In genomic region chr6:103800131-103800670, GRCh38 we compare ENCODE assay signal across 14 cellular contexts.
DNase-seq lines count a peak whose midpoint lies in the region; ATAC-seq lines count a peak whose summit lies in the region.
"Had no signal": no experiment of that assay in that cellular context is flagged by ENCODE, and none has a peak within 500 bp of the region (broad histone marks: within the 10 kb centered on the region; RNA-seq: fewer than 3 reads in every experiment).

No MANE protein-coding gene starts in this region.

- ATAC-seq in HG03159 (IDR thresholded peaks at IDR 0.05; ENCODE audit: unreplicated experiment) (no peak), HG03442 (IDR thresholded peaks at IDR 0.05; ENCODE audit: unreplicated experiment) (no peak)
- ATAC-seq: HepG2 had no signal

- no peak overlapping the region for H3K9ac ChIP-seq in SK-N-MC (ENCODE audit: insufficient read length)

- DNase-seq in NCI-H2081 (lab: John Stamatoyannopoulos, UW), result peak; percentile 49 to 65
- no peak for DNase-seq in NCI-H2081 treated with DMSO at 0.1 percent for 48 hours (lab: John Stamatoyannopoulos, UW)
- peak; percentile 50 to 72 for DNase-seq in NCI-H446 (lab: John Stamatoyannopoulos, UW)
- no peak for DNase-seq in SK-N-MC (ENCODE audit: low read depth, low spot score)
- no peak for DNase-seq in foreskin melanocyte
- DNase-seq in A172 (ENCODE audit: low spot score), result no peak
- DNase-seq: EL, GOT3, KG1, NCI-H1436, NCI-H526 treated with DMSO at 0.1 percent for 48 hours had no signal

- H3K9me3 ChIP-seq in SK-N-MC (ENCODE audit: low read depth, low read length), result no peaks in the 10 kb centered on the region; the same call in 1 of the 2 replicates

- H3K4me3 ChIP-seq in SK-N-MC, result no peak overlapping the region

- peak overlapping the region; percentile 1; the same call in 1 of the 2 replicates for H3K27ac ChIP-seq in SK-N-MC

- peaks cover 5% of the 10 kb centered on the region; the same call in 1 of the 2 replicates for H3K36me3 ChIP-seq in SK-N-MC (ENCODE audit: insufficient read depth, low read length)

Comparison
In these comparisons a context has a peak if more than half of its experiments do, and no peak if none do; other contexts are left out.
1. DNase-seq: peak in NCI-H2081 (2 of 2) and NCI-H446 (2 of 2); none in NCI-H2081 treated with DMSO at 0.1 percent for 48 hours (single experiment), SK-N-MC (single experiment), foreskin melanocyte (single experiment) and A172 (single experiment).